ENCODE assay signal across 21 cellular contexts in the genomic region with DNA sequence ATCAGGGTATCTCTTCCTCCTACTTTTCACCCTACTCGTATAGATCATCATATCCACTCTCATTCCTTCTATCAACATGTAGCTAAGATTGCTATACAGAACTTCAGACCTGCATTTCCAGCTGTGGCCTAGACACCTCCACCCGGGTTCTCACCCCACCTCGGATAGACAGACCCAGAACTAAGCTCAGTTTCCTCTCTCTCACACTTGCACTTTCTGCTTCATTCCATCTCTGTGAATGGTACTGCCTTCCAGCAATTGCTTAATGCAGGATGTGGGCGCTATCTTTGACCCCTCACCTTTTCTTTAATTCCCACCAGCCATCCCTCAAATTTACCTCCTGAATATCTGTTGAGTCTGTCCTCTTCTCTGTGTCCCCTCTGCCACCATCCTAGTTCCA. TPM values are rescaled to one million over a fixed set of nuclear protein-coding genes. Genes with fewer than 3 reads are reported as not detected.
DNase-seq lines count a peak whose midpoint lies in the region; ATAC-seq, FAIRE-seq and TF ChIP-seq lines count a peak whose summit lies in the region.
"Had no signal": no experiment of that assay in that cellular context is flagged by ENCODE, and none has a peak within 500 bp of the region (broad histone marks: within the 10 kb centered on the region; RNA-seq: fewer than 3 reads in every experiment).

No MANE protein-coding gene starts in this region.

- intact Hi-C loops in posterior vena cava (cut with DNase I) (no loop called here), heart right ventricle (cut with DNase I) (no loop called here)

- peak overlapping the region; percentile 87 for H3K27ac ChIP-seq in ACC112 (ENCODE audit: low read depth, low read length)
- peak overlapping the region; percentile 80 for H3K27ac ChIP-seq in keratinocyte (ENCODE audit: control insufficient read depth, insufficient read depth, low read length)
- peak overlapping the region in 1 of 10 donors; percentile 5 for H3K27ac ChIP-seq in heart right ventricle
- H3K27ac ChIP-seq: HL-60, pancreas, RWPE1, spleen, stomach, vagina had no signal

- peak overlapping the region; percentile 35; the same call in 1 of the 2 replicates for H3K4me3 ChIP-seq in ACC112 (ENCODE audit: low read depth, low read length)
- H3K4me3 ChIP-seq in keratinocyte (ENCODE audit: control insufficient read depth in 2 of 3, extremely low read depth in 1 of 3, insufficient read depth in 2 of 3, low read depth in 1 of 3, low read length in 3 of 3): peak overlapping the region in 1 of 3 experiments; percentile 62
- no peak overlapping the region for H3K4me3 ChIP-seq in heart right ventricle
- H3K4me3 ChIP-seq: pancreas, spleen, stomach, vagina had no signal

- peak overlapping the region; percentile 36 for H3K4me3 Mint-ChIP-seq in activated naive CD8-positive, alpha-beta T cell
- H3K4me3 Mint-ChIP-seq: activated CD4-positive, alpha-beta T cell treated with anti-CD3 and anti-CD28 coated beads, Interleukin-2, amount 10 ng/mL, durations not matched to agents 7 days and 5 days; T-helper 2 cell treated with Interferon-gamma antibody and Interleukin-4, amounts not matched to agents 5 μg/mL and 100 μg/mL, for 36 hours had no signal

- ATAC-seq in GM18867 (IDR thresholded peaks at IDR 0.05; ENCODE audit: unreplicated experiment): peak; percentile 49
- no peak for ATAC-seq in heart right ventricle

- H3K27ac Mint-ChIP-seq in activated naive CD8-positive, alpha-beta T cell: peak overlapping the region; percentile 94
- H3K27ac Mint-ChIP-seq: activated CD4-positive, alpha-beta T cell treated with anti-CD3 and anti-CD28 coated beads, Interleukin-2, amount 10 ng/mL, durations not matched to agents 7 days and 5 days; T-helper 2 cell treated with Interferon-gamma antibody and Interleukin-4, amounts not matched to agents 5 μg/mL and 100 μg/mL, for 36 hours had no signal

- H2AFZ ChIP-seq in ACC112 (ENCODE audit: low read length, unreplicated experiment): no peak overlapping the region
- no peak overlapping the region for H2AFZ ChIP-seq in keratinocyte (ENCODE audit: control insufficient read depth, low read length)

- no peaks in the 10 kb centered on the region for H3K9me1 ChIP-seq in keratinocyte (ENCODE audit: control insufficient read depth, extremely low read depth, insufficient read depth, low read length)

- H3K36me3 ChIP-seq in ACC112 (ENCODE audit: insufficient read depth, low read length) (no peaks in the 10 kb centered on the region), keratinocyte (ENCODE audit: control insufficient read depth in 2 of 2, extremely low read depth in 1 of 2, insufficient read depth in 2 of 2, low read length in 2 of 2) (peaks cover 0 to 2% of the 10 kb centered on the region in 2 experiments), heart right ventricle (no peaks in the 10 kb centered on the region)
- H3K36me3 ChIP-seq: pancreas, vagina had no signal

- FAIRE-seq in keratinocyte (lab: Jason Lieb, UNC): no peak
- FAIRE-seq: bronchial epithelial cell, D721Med, pancreas had no signal

- H3K9me3 Mint-ChIP-seq in activated naive CD8-positive, alpha-beta T cell (ENCODE audit: low read depth): no peaks in the 10 kb centered on the region

- H4K20me1 ChIP-seq in keratinocyte (ENCODE audit: control insufficient read depth, extremely low read depth, insufficient read depth, low read length): no peaks in the 10 kb centered on the region

- H3K4me1 Mint-ChIP-seq in activated naive CD8-positive, alpha-beta T cell (ENCODE audit: low read depth): peaks cover 48% of the 10 kb centered on the region

- H3K27me3 ChIP-seq in ACC112 (ENCODE audit: insufficient read depth, low read length): no peaks in the 10 kb centered on the region
- H3K27me3 ChIP-seq in keratinocyte (ENCODE audit: control insufficient read depth, extremely low read depth, insufficient read depth, low read length): no peaks in the 10 kb centered on the region
- no peaks in the 10 kb centered on the region for H3K27me3 ChIP-seq in heart right ventricle
- H3K27me3 ChIP-seq: pancreas, spleen, stomach, vagina had no signal

- dilution Hi-C loops in keratinocyte (cut with MboI; ENCODE audit: extremely low pct_ligation_motif_present, low sequenced_read_pairs): no loop called here

- H3K27me3 Mint-ChIP-seq in activated naive CD8-positive, alpha-beta T cell: no peaks in the 10 kb centered on the region
- H3K27me3 Mint-ChIP-seq: activated CD4-positive, alpha-beta T cell treated with anti-CD3 and anti-CD28 coated beads, Interleukin-2, amount 10 ng/mL, durations not matched to agents 7 days and 5 days had no signal

- DNase-seq in keratinocyte (ENCODE audit: low read depth, low spot score) (no peak), posterior vena cava (ENCODE audit: low spot score) (no peak), heart right ventricle (no peak), SIG-M5 treated with dmso at 0.1 percent for 504 hours (lab: John Stamatoyannopoulos, UW; ENCODE audit: unreplicated experiment) (no peak)
- no peak for DNase-seq in stimulated activated CD4-positive, alpha-beta T cell treated with anti-CD3 and anti-CD28 coated beads, Interleukin-15, amount 100 ng/mL, for 24 hours
- DNase-seq: activated CD4-positive, alpha-beta T cell treated with anti-CD3 and anti-CD28 coated beads, Interleukin-2, amount 10 ng/mL, durations not matched to agents 7 days and 5 days; activated gamma-delta T cell; AML-193; effector CD4-positive, alpha-beta T cell; pancreas; spleen; stomach had no signal

- H3K36me3 Mint-ChIP-seq in activated naive CD8-positive, alpha-beta T cell: peaks cover 37% of the 10 kb centered on the region

- no peak for TF ChIP-seq CTCF in keratinocyte (optimal IDR thresholded peaks at IDR 0.05 in 1 of 3, IDR thresholded peaks at IDR 0.05 in 1 of 3, conservative IDR thresholded peaks at IDR 0.05 in 1 of 3; ENCODE audit: extremely low read depth in 1 of 3, insufficient read depth in 2 of 3, low read length in 3 of 3)
- no peak for TF ChIP-seq CTCF in heart right ventricle (IDR thresholded peaks at IDR 0.05)

- H3K9me3 ChIP-seq in keratinocyte (ENCODE audit: control insufficient read depth, low read depth, low read length) (no peaks in the 10 kb centered on the region), heart right ventricle (no peaks in the 10 kb centered on the region)
- H3K9me3 ChIP-seq: pancreas, spleen, stomach, vagina had no signal

- H3K4me1 ChIP-seq in ACC112 (ENCODE audit: control insufficient read depth, insufficient read depth, low read length, unreplicated experiment) (peaks cover 36% of the 10 kb centered on the region), keratinocyte (ENCODE audit: control insufficient read depth, extremely low read depth, insufficient read depth, low read length) (peaks cover 32% of the 10 kb centered on the region), heart right ventricle (peaks cover 0 to 31% (median 8%) of the 10 kb centered on the region in 9 donors)
- H3K4me1 ChIP-seq: pancreas, spleen, stomach had no signal

- H3K9ac ChIP-seq in keratinocyte (ENCODE audit: control insufficient read depth, extremely low read depth, insufficient read depth, low read length): no peak overlapping the region

- peak overlapping the region; percentile 81 for H3K4me2 ChIP-seq in keratinocyte (ENCODE audit: control insufficient read depth, extremely low read depth, insufficient read depth, low read depth, low read length)

- H3K79me2 ChIP-seq in ACC112 (ENCODE audit: control insufficient read depth, insufficient read depth, low read length, unreplicated experiment): no peaks in the 10 kb centered on the region
- H3K79me2 ChIP-seq in keratinocyte (ENCODE audit: control insufficient read depth, insufficient read depth, low read length): peaks cover 2% of the 10 kb centered on the region

- 92 to 94% methylated on average over 4 of the region's 4 CpGs for WGBS in heart right ventricle, 2 donors

RNA-seq across cellular contexts. Expression of a gene that starts 35.7 kb away (rescaled TPM):
- 30.9 to 40.0 TPM (median 36.6 TPM) in 3 replicates for polyA plus RNA-seq in keratinocyte
- polyA plus RNA-seq in keratinocyte (2011; ENCODE audit: low read depth): 10.6 TPM
- 24.0 and 45.4 TPM in 2 replicates for polyA plus RNA-seq in keratinocyte (2011; cell fraction: cytosol; rRNA removed)
- polyA plus RNA-seq in keratinocyte (2011; cell fraction: nucleus; rRNA removed): 54.0 and 61.2 TPM in 2 replicates
- 11.6 and 21.7 TPM in 2 replicates for polyA plus RNA-seq in keratinocyte (2012; ENCODE audit: low replicate concordance)
- polyA minus RNA-seq in keratinocyte: 21.7 to 37.8 TPM (median 29.8 TPM) in 3 replicates
- 12.9 TPM for polyA minus RNA-seq in keratinocyte (2011; cell fraction: cytosol; rRNA and poly(A)+ RNA removed)
- 24.0 and 47.0 TPM in 2 replicates for polyA minus RNA-seq in keratinocyte (2011; cell fraction: nucleus; rRNA and poly(A)+ RNA removed)
- total RNA-seq in posterior vena cava: 10 to 100 TPM; 21.2 to 21.6 TPM
- total RNA-seq in heart right ventricle: 10 to 100 TPM; 27.1 to 45.1 (median 39.7) TPM
- polyA plus RNA-seq in heart right ventricle: 10 to 100 TPM; 17.7 to 22.0 TPM
